ENCODE assay signal across 12 cellular contexts in the genomic region with DNA sequence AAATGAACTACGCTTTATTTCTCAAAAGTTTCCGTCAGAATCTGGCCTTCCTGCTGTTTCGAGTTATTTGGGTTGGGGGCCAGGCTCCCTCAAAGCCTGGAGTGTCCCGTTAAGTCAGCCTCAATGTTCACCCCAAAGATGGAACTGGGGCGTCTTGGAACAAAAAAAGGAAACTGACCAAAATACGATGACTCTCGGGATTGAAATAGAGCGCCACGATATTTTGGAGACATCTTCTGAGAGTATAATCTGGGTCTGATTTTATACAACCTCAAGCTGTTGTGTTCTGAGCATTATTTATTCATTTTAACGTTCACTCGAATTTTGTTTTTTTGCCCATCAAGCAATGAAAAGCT. TPM values are rescaled to one million over a fixed set of nuclear protein-coding genes. Genes with fewer than 3 reads are reported as not detected.
A peak's percentile ranks its signal among the peaks of the same experiment; 100 is the strongest.
DNase-seq lines count a peak whose midpoint lies in the region; ATAC-seq and TF ChIP-seq lines count a peak whose summit lies in the region.
"Had no signal": no experiment of that assay in that cellular context is flagged by ENCODE, and none has a peak within 500 bp of the region (broad histone marks: within the 10 kb centered on the region; RNA-seq: fewer than 3 reads in every experiment).

No MANE protein-coding gene starts in this region.

- H3K4me1 ChIP-seq in hepatocyte (ENCODE audit: insufficient read depth), result no peaks in the 10 kb centered on the region

- ATAC-seq in activated CD8-positive, alpha-beta memory T cell treated with anti-CD3 and anti-CD28 coated beads, Interleukin-2, amount 10 ng/mL, durations not matched to agents 7 days and 5 days, result no peak
- no peak for ATAC-seq in activated T-helper 17 cell treated with anti-CD3 and anti-CD28 coated beads, Interleukin-2, amount 50 U/mL, for 72 hours (replicated peaks)
- ATAC-seq in stimulated activated naive B cell treated with anti-CD40 and anti-IgM and Interleukin-4, amounts not matched to agents 10 μg/mL and 1 μg/mL and 100 μg/mL, for 72 hours (replicated peaks), result no peak
- no peak for ATAC-seq in GM19324 (IDR thresholded peaks at IDR 0.05; ENCODE audit: low FRiP score, unreplicated experiment)
- ATAC-seq in HG03432 (IDR thresholded peaks at IDR 0.05; ENCODE audit: unreplicated experiment), result no peak

- CTCF ChIA-PET in activated CD8-positive, alpha-beta memory T cell treated with anti-CD3 and anti-CD28 coated beads, Interleukin-2, amount 10 ng/mL, durations not matched to agents 7 days and 5 days (lab: Charles Lee), result interaction anchor here (1.0 to 8.3 kb wide), 3 partner anchors 28 to 131 kb away, joined by 3 to 89 read pairs (median 3); a partner anchor contains a TSS

- no peak overlapping the region for H3K27ac ChIP-seq in hepatocyte
- H3K27ac ChIP-seq: adrenal gland had no signal

- H3K9me2 ChIP-seq in hepatocyte (replicated peaks; ENCODE audit: insufficient read depth), result no peaks in the 10 kb centered on the region

- H3K27ac Mint-ChIP-seq in activated CD8-positive, alpha-beta memory T cell treated with anti-CD3 and anti-CD28 coated beads, Interleukin-2, amount 10 ng/mL, durations not matched to agents 7 days and 5 days, result no peak overlapping the region
- H3K27ac Mint-ChIP-seq in activated T-helper 17 cell treated with anti-CD3 and anti-CD28 coated beads, Interleukin-2, amount 50 U/mL, for 72 hours, result no peak overlapping the region
- H3K27ac Mint-ChIP-seq in stimulated activated naive B cell treated with anti-CD40 and anti-IgM and Interleukin-4, amounts not matched to agents 10 μg/mL and 1 μg/mL and 100 μg/mL, for 72 hours, result no peak overlapping the region
- H3K27ac Mint-ChIP-seq: T-helper 2 cell treated with Interferon-gamma antibody and Interleukin-4, amounts not matched to agents 5 μg/mL and 100 μg/mL, for 36 hours had no signal

- peak overlapping the region; percentile 57 for H3K4me2 ChIP-seq in hepatocyte

- H3K36me3 Mint-ChIP-seq in activated CD8-positive, alpha-beta memory T cell treated with anti-CD3 and anti-CD28 coated beads, Interleukin-2, amount 10 ng/mL, durations not matched to agents 7 days and 5 days, result no peaks in the 10 kb centered on the region
- H3K36me3 Mint-ChIP-seq in activated T-helper 17 cell treated with anti-CD3 and anti-CD28 coated beads, Interleukin-2, amount 50 U/mL, for 72 hours (ENCODE audit: low read depth), result no peaks in the 10 kb centered on the region
- H3K36me3 Mint-ChIP-seq in stimulated activated naive B cell treated with anti-CD40 and anti-IgM and Interleukin-4, amounts not matched to agents 10 μg/mL and 1 μg/mL and 100 μg/mL, for 72 hours, result no peaks in the 10 kb centered on the region

- H3K4me3 Mint-ChIP-seq in activated CD8-positive, alpha-beta memory T cell treated with anti-CD3 and anti-CD28 coated beads, Interleukin-2, amount 10 ng/mL, durations not matched to agents 7 days and 5 days, result peak overlapping the region; percentile 45
- H3K4me3 Mint-ChIP-seq in activated T-helper 17 cell treated with anti-CD3 and anti-CD28 coated beads, Interleukin-2, amount 50 U/mL, for 72 hours, result peak overlapping the region; percentile 44
- H3K4me3 Mint-ChIP-seq in stimulated activated naive B cell treated with anti-CD40 and anti-IgM and Interleukin-4, amounts not matched to agents 10 μg/mL and 1 μg/mL and 100 μg/mL, for 72 hours, result peak overlapping the region; percentile 58 to 59
- H3K4me3 Mint-ChIP-seq: T-helper 2 cell treated with Interferon-gamma antibody and Interleukin-4, amounts not matched to agents 5 μg/mL and 100 μg/mL, for 36 hours had no signal

- H3K27me3 ChIP-seq in hepatocyte, result peaks cover 8% of the 10 kb centered on the region

- H4K20me1 ChIP-seq in hepatocyte (ENCODE audit: insufficient read depth, poor library complexity, severe bottlenecking), result no peaks in the 10 kb centered on the region

- H3K79me2 ChIP-seq in hepatocyte, result no peaks in the 10 kb centered on the region

- peaks cover 51% of the 10 kb centered on the region for H3K27me3 Mint-ChIP-seq in activated CD8-positive, alpha-beta memory T cell treated with anti-CD3 and anti-CD28 coated beads, Interleukin-2, amount 10 ng/mL, durations not matched to agents 7 days and 5 days
- peaks cover 28% of the 10 kb centered on the region for H3K27me3 Mint-ChIP-seq in activated T-helper 17 cell treated with anti-CD3 and anti-CD28 coated beads, Interleukin-2, amount 50 U/mL, for 72 hours
- peaks cover 42 to 48% of the 10 kb centered on the region in 2 donors for H3K27me3 Mint-ChIP-seq in stimulated activated naive B cell treated with anti-CD40 and anti-IgM and Interleukin-4, amounts not matched to agents 10 μg/mL and 1 μg/mL and 100 μg/mL, for 72 hours

- no peak for DNase-seq in activated CD8-positive, alpha-beta memory T cell treated with anti-CD3 and anti-CD28 coated beads, Interleukin-2, amount 10 ng/mL, durations not matched to agents 7 days and 5 days
- DNase-seq in activated CD8-positive, alpha-beta memory T cell treated with anti-CD3 and anti-CD28 coated beads, Interleukin-2, amount 50 U/mL, for 48 hours, result no peak
- DNase-seq in hepatocyte (ENCODE audit: low spot score) (no peak), NCI-H524 treated with DMSO at 0.1 percent for 48 hours (lab: John Stamatoyannopoulos, UW) (no peak)
- DNase-seq in stimulated activated naive B cell treated with anti-CD40 and anti-IgM and Interleukin-4, amounts not matched to agents 10 μg/mL and 1 μg/mL and 100 μg/mL, for 72 hours, result no peak
- DNase-seq: AML-193 had no signal

- H3K36me3 ChIP-seq in hepatocyte (replicated peaks; ENCODE audit: insufficient read depth, low read depth), result no peaks in the 10 kb centered on the region
- H3K36me3 ChIP-seq: adrenal gland had no signal

- H3K4me3 ChIP-seq in hepatocyte, result no peak overlapping the region

- 69% methylated on average over 11 of the region's 11 CpGs for WGBS in hepatocyte (ENCODE audit: low lambda C conversion rate, missing lambda C conversion rate)

- H3K4me1 Mint-ChIP-seq in activated CD8-positive, alpha-beta memory T cell treated with anti-CD3 and anti-CD28 coated beads, Interleukin-2, amount 10 ng/mL, durations not matched to agents 7 days and 5 days, result peaks cover 8% of the 10 kb centered on the region
- H3K4me1 Mint-ChIP-seq in activated T-helper 17 cell treated with anti-CD3 and anti-CD28 coated beads, Interleukin-2, amount 50 U/mL, for 72 hours, result no peaks in the 10 kb centered on the region
- H3K4me1 Mint-ChIP-seq in stimulated activated naive B cell treated with anti-CD40 and anti-IgM and Interleukin-4, amounts not matched to agents 10 μg/mL and 1 μg/mL and 100 μg/mL, for 72 hours, result no peaks in the 10 kb centered on the region

- TF ChIP-seq CTCF in hepatocyte (IDR thresholded peaks at IDR 0.05; ENCODE audit: poor library complexity), result no peak

- no peak overlapping the region for H2AFZ ChIP-seq in hepatocyte

- H3K9me3 ChIP-seq in hepatocyte (ENCODE audit: low read depth), result no peaks in the 10 kb centered on the region
- H3K9me3 ChIP-seq: adrenal gland had no signal

- no peaks in the 10 kb centered on the region for H3K9me3 Mint-ChIP-seq in activated CD8-positive, alpha-beta memory T cell treated with anti-CD3 and anti-CD28 coated beads, Interleukin-2, amount 10 ng/mL, durations not matched to agents 7 days and 5 days (ENCODE audit: low read depth)
- H3K9me3 Mint-ChIP-seq in activated T-helper 17 cell treated with anti-CD3 and anti-CD28 coated beads, Interleukin-2, amount 50 U/mL, for 72 hours, result peaks cover 3% of the 10 kb centered on the region
- no peaks in the 10 kb centered on the region for H3K9me3 Mint-ChIP-seq in stimulated activated naive B cell treated with anti-CD40 and anti-IgM and Interleukin-4, amounts not matched to agents 10 μg/mL and 1 μg/mL and 100 μg/mL, for 72 hours
- H3K9me3 Mint-ChIP-seq: T-helper 2 cell treated with Interferon-gamma antibody and Interleukin-4, amounts not matched to agents 5 μg/mL and 100 μg/mL, for 36 hours had no signal

RNA-seq across cellular contexts. Expression of a gene that starts 28.1 kb away (rescaled TPM):
- not detected for total RNA-seq in activated CD8-positive, alpha-beta memory T cell treated with anti-CD3 and anti-CD28 coated beads, Interleukin-2, amount 10 ng/mL, durations not matched to agents 7 days and 5 days
- total RNA-seq in activated T-helper 17 cell treated with anti-CD3 and anti-CD28 coated beads, Interleukin-2, amount 50 U/mL, for 72 hours, result not detected
- total RNA-seq in hepatocyte, result not detected in 2 replicates
- 0.22 TPM in 1 of 2 replicates, not detected in the other for polyA plus RNA-seq in hepatocyte
- total RNA-seq: adrenal gland, liver had no signal
- polyA plus RNA-seq: adrenal gland, liver had no signal

RNA-seq across cellular contexts. Expression of a gene that starts 50.5 kb away (rescaled TPM):
- 1,000 to 10,000 TPM; 1,230 to 1,897 TPM for total RNA-seq in activated CD8-positive, alpha-beta memory T cell treated with anti-CD3 and anti-CD28 coated beads, Interleukin-2, amount 10 ng/mL, durations not matched to agents 7 days and 5 days
- 1,000 to 10,000 TPM; 1,980 to 2,963 TPM for total RNA-seq in activated T-helper 17 cell treated with anti-CD3 and anti-CD28 coated beads, Interleukin-2, amount 50 U/mL, for 72 hours
- 1,088 and 1,095 TPM in 2 replicates for total RNA-seq in hepatocyte
- polyA plus RNA-seq in hepatocyte, result 373 and 443 TPM in 2 replicates
